12 cellular contexts compared by ENCODE assay signal in genomic region chr12:15928870-15929571, GRCh38. TPM values are rescaled to one million over a fixed set of nuclear protein-coding genes. Genes with fewer than 3 reads are reported as not detected.
DNase-seq lines count a peak whose midpoint lies in the region; ATAC-seq, FAIRE-seq and TF ChIP-seq lines count a peak whose summit lies in the region.
"Had no signal": no experiment of that assay in that cellular context is flagged by ENCODE, and none has a peak within 500 bp of the region (broad histone marks: within the 10 kb centered on the region; RNA-seq: fewer than 3 reads in every experiment).

No MANE protein-coding gene starts in this region.

- TF ChIP-seq EP300 in gastroesophageal sphincter (IDR thresholded peaks at IDR 0.05), result no peak

- peak; percentile 58 for DNase-seq in NCI-H1105 (lab: John Stamatoyannopoulos, UW)
- DNase-seq in pancreas, result peak in 4 of 6 donors; percentile 18 to 60 (median 20)
- no peak for DNase-seq in activated CD8-positive, alpha-beta memory T cell treated with anti-CD3 and anti-CD28 coated beads for 24 hours
- no peak for DNase-seq in NCI-H2196 (lab: John Stamatoyannopoulos, UW; ENCODE audit: unreplicated experiment)
- DNase-seq: activated T-cell treated with anti-CD3 and anti-CD28 coated beads, Interleukin-2, amount 50 U/mL, for 48 hours; central memory CD4-positive, alpha-beta T cell; DMS 273 treated with DMSO at 0.1 percent for 48 hours had no signal

- no peak for TF ChIP-seq POLR2A in gastroesophageal sphincter (IDR thresholded peaks at IDR 0.05)

- ATAC-seq in GM19463 (IDR thresholded peaks at IDR 0.05; ENCODE audit: unreplicated experiment) (peak; percentile 50), gastroesophageal sphincter (peak; percentile 22), pancreas (peak; percentile 80 to 86 (median 82)), GM18498 (IDR thresholded peaks at IDR 0.05; ENCODE audit: unreplicated experiment) (no peak)

- H3K9me3 ChIP-seq in gastroesophageal sphincter (no peaks in the 10 kb centered on the region), pancreas (no peaks in the 10 kb centered on the region)

- H3K27ac ChIP-seq in gastroesophageal sphincter (peak overlapping the region in 3 of 4 donors; percentile 21 to 73 (median 61)), pancreas (no peak overlapping the region)
- H3K27ac ChIP-seq: KMS-11 had no signal

- H3K36me3 ChIP-seq in gastroesophageal sphincter (no peaks in the 10 kb centered on the region), pancreas (no peaks in the 10 kb centered on the region)

- H3K27me3 ChIP-seq in gastroesophageal sphincter (no peaks in the 10 kb centered on the region), pancreas (no peaks in the 10 kb centered on the region)

- no peak for FAIRE-seq in pancreas (lab: Jason Lieb, UNC)
- FAIRE-seq: GM18507 had no signal

- H3K4me1 ChIP-seq in gastroesophageal sphincter (peaks cover 0 to 49% (median 2%) of the 10 kb centered on the region in 3 donors), pancreas (peaks cover 0 to 12% (median 0%) of the 10 kb centered on the region in 3 donors)

- no peak for TF ChIP-seq CTCF in gastroesophageal sphincter (IDR thresholded peaks at IDR 0.05)
- TF ChIP-seq CTCF in pancreas (IDR thresholded peaks at IDR 0.05), result no peak

- no peak overlapping the region for H3K4me3 ChIP-seq in gastroesophageal sphincter
- no peak overlapping the region for H3K4me3 ChIP-seq in pancreas

- intact Hi-C loops in pancreas (cut with DNase I), result no loop called here

- 39 to 60% methylated on average over 4 to 6 of the region's 10 CpGs for WGBS in gastroesophageal sphincter (ENCODE audit: low coverage in 1 of 2), 2 donors
- WGBS in pancreas, 2 donors, result 29 to 37% methylated on average over 10 of the region's 10 CpGs

RNA-seq across cellular contexts. Expression of gene DERA, which starts 17.9 kb away (rescaled TPM):
- 10 to 100 TPM; 35.9 to 67.4 (median 52.5) TPM for total RNA-seq in gastroesophageal sphincter
- total RNA-seq in pancreas, result 10 to 100 TPM; 15.3 to 19.4 (median 16.3) TPM
- polyA plus RNA-seq in pancreas, result 10 to 100 TPM; 10.5 to 22.4 TPM

RNA-seq across cellular contexts. Expression of gene STRAP, which starts 46.8 kb away (rescaled TPM):
- total RNA-seq in gastroesophageal sphincter (10 to 100 TPM; 63.0 to 97.7 (median 69.2) TPM), pancreas (10 to 100 TPM; 36.1 to 48.7 (median 44.1) TPM)
- 10 to 100 TPM; 45.0 to 52.2 TPM for polyA plus RNA-seq in pancreas

Comparison
In these comparisons a context has a peak if more than half of its experiments do, and no peak if none do; other contexts are left out.
1. DNase-seq: peak in NCI-H1105 (single experiment) and pancreas (4 of 6); none in activated CD8-positive, alpha-beta memory T cell treated with anti-CD3 and anti-CD28 coated beads for 24 hours (single experiment) and NCI-H2196 (single experiment).
2. H3K27ac ChIP-seq: peak in gastroesophageal sphincter (3 of 4); none in pancreas (0 of 4).